33 cellular contexts compared by ENCODE assay signal in genomic region chr3:156051651-156052050, GRCh38.
"Had no signal": no experiment of that assay in that cellular context is flagged by ENCODE, and none has a peak within 500 bp of the region (broad histone marks: within the 10 kb centered on the region; RNA-seq: fewer than 3 reads in every experiment).

No MANE protein-coding gene starts in this region.

- DNase-seq: Karpas-422, Kasumi-1, MG63, MM.1S, MV-4-11, NCI-H1048, NCI-H1092, NCI-H1092 treated with DMSO at 0.1 percent for 48 hours, NCI-H1105, NCI-H1105 treated with DMSO at 0.1 percent for 48 hours, NCI-H1417, NCI-H1417 treated with DMSO at 0.1 percent for 48 hours, NCI-H1436, NCI-H1436 treated with DMSO at 0.1 percent for 48 hours, NCI-H146, NCI-H1694, NCI-H1694 treated with DMSO at 0.1 percent for 48 hours, NCI-H187, NCI-H187 treated with DMSO at 0.1 percent for 48 hours, NCI-H1930, NCI-H2029, NCI-H2029 treated with DMSO at 0.1 percent for 48 hours, NCI-H2081, NCI-H2081 treated with DMSO at 0.1 percent for 48 hours, NCI-H2107, NCI-H2171, NCI-H2171 treated with DMSO at 0.1 percent for 48 hours, NCI-H2227 treated with DMSO at 0.1 percent for 48 hours, NCI-H226, NCI-H345, NCI-H446, NCI-H446 treated with DMSO at 0.1 percent for 48 hours, NCI-H510A had no signal
